In genomic region chr10:49740346-49741107, GRCh38 we compare ENCODE assay signal across 14 cellular contexts.
"Had no signal": no experiment of that assay in that cellular context is flagged by ENCODE, and none has a peak within 500 bp of the region (broad histone marks: within the 10 kb centered on the region; RNA-seq: fewer than 3 reads in every experiment).

No MANE protein-coding gene starts in this region.

- DNase-seq: activated CD4-positive, alpha-beta T cell treated with anti-CD3 and anti-CD28 coated beads, Interleukin-2, amount 50 U/mL, for 48 hours; activated naive CD4-positive, alpha-beta T cell treated with anti-CD3 and anti-CD28 coated beads, Interleukin-2, amount 10 ng/mL, durations not matched to agents 7 days and 5 days; effector memory CD8-positive, alpha-beta T cell; lower lobe of right lung; midbrain; retina; substantia nigra; transverse colon had no signal

- H3K4me3 Mint-ChIP-seq: activated naive CD4-positive, alpha-beta T cell treated with anti-CD3 and anti-CD28 coated beads, Interleukin-2, amount 10 ng/mL, durations not matched to agents 7 days and 5 days; activated T-helper 17 cell treated with anti-CD3 and anti-CD28 coated beads, Interleukin-2, amount 50 U/mL, for 72 hours; central memory CD8-positive, alpha-beta T cell; effector memory CD8-positive, alpha-beta T cell; neural progenitor cell; T-helper 2 cell treated with Interferon-gamma antibody and Interleukin-4, amounts not matched to agents 5 μg/mL and 100 μg/mL, for 36 hours had no signal

- H3K27ac Mint-ChIP-seq: activated naive CD4-positive, alpha-beta T cell treated with anti-CD3 and anti-CD28 coated beads, Interleukin-2, amount 10 ng/mL, durations not matched to agents 7 days and 5 days; activated T-helper 17 cell treated with anti-CD3 and anti-CD28 coated beads, Interleukin-2, amount 50 U/mL, for 72 hours; effector memory CD8-positive, alpha-beta T cell; neural progenitor cell; T-helper 2 cell treated with Interferon-gamma antibody and Interleukin-4, amounts not matched to agents 5 μg/mL and 100 μg/mL, for 36 hours had no signal

- H3K4me1 ChIP-seq: lower lobe of right lung, neural progenitor cell, transverse colon had no signal

- H3K4me3 ChIP-seq: hepatocyte, lower lobe of right lung, neural progenitor cell, transverse colon had no signal

- H3K36me3 Mint-ChIP-seq: activated naive CD4-positive, alpha-beta T cell treated with anti-CD3 and anti-CD28 coated beads, Interleukin-2, amount 10 ng/mL, durations not matched to agents 7 days and 5 days had no signal

- H3K9me3 ChIP-seq: lower lobe of right lung, transverse colon had no signal

- H3K27me3 ChIP-seq: hepatocyte, neural progenitor cell, transverse colon had no signal

- H3K4me1 Mint-ChIP-seq: activated naive CD4-positive, alpha-beta T cell treated with anti-CD3 and anti-CD28 coated beads, Interleukin-2, amount 10 ng/mL, durations not matched to agents 7 days and 5 days; activated T-helper 17 cell treated with anti-CD3 and anti-CD28 coated beads, Interleukin-2, amount 50 U/mL, for 72 hours; central memory CD8-positive, alpha-beta T cell; neural progenitor cell had no signal

- H3K36me3 ChIP-seq: lower lobe of right lung, neural progenitor cell, transverse colon had no signal

- H3K27ac ChIP-seq: hepatocyte, lower lobe of right lung, neural progenitor cell, transverse colon had no signal

- H3K27me3 Mint-ChIP-seq: activated naive CD4-positive, alpha-beta T cell treated with anti-CD3 and anti-CD28 coated beads, Interleukin-2, amount 10 ng/mL, durations not matched to agents 7 days and 5 days; activated T-helper 17 cell treated with anti-CD3 and anti-CD28 coated beads, Interleukin-2, amount 50 U/mL, for 72 hours had no signal

- H3K9me3 Mint-ChIP-seq: activated T-helper 17 cell treated with anti-CD3 and anti-CD28 coated beads, Interleukin-2, amount 50 U/mL, for 72 hours; central memory CD8-positive, alpha-beta T cell; neural progenitor cell; T-helper 2 cell treated with Interferon-gamma antibody and Interleukin-4, amounts not matched to agents 5 μg/mL and 100 μg/mL, for 36 hours had no signal

- ATAC-seq: activated CD4-positive, CD25-positive, alpha-beta regulatory T cell treated with anti-CD3 and anti-CD28 coated beads, Interleukin-2, amount 50 U/mL, for 24 hours; activated T-helper 17 cell treated with anti-CD3 and anti-CD28 coated beads, Interleukin-2, amount 50 U/mL, for 72 hours; effector memory CD8-positive, alpha-beta T cell; lower lobe of right lung had no signal
